ENCODE assay signal across 23 cellular contexts in the genomic region with DNA sequence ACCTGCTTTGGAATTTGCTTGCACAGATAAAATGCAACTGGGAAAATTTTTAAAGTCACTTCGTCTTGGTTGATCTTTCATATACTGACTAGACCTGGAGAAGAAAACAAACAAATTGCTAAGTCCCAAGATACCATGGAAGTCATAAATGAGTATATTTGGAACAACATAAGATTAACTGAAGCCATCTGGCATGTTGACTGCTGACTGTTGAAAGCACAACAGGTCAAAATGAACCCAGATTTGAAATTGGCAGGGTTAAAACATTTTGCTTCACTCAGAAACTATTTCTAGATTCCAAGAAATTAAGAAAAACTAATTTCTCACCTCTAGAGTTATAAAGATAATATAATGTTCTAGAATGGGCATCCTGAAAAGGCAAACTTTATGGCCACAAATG.
DNase-seq lines count a peak whose midpoint lies in the region; ATAC-seq, FAIRE-seq and TF ChIP-seq lines count a peak whose summit lies in the region.
"Had no signal": no experiment of that assay in that cellular context is flagged by ENCODE, and none has a peak within 500 bp of the region (broad histone marks: within the 10 kb centered on the region; RNA-seq: fewer than 3 reads in every experiment).

No MANE protein-coding gene starts in this region.

- no peak for TF ChIP-seq CTCF in D721Med (IDR thresholded peaks at IDR 0.05; ENCODE audit: insufficient read depth, missing control alignments)

- FAIRE-seq in D721Med (lab: Jason Lieb, UNC) = peak; percentile 11
- FAIRE-seq: A549, GM12878, GM12892, GM19239 had no signal

- DNase-seq in DMS 273 treated with DMSO at 0.1 percent for 48 hours (lab: John Stamatoyannopoulos, UW) (peak; percentile 6), DMS 273 (lab: John Stamatoyannopoulos, UW; ENCODE audit: unreplicated experiment) (no peak), D721Med (ENCODE audit: insufficient read length, low spot score) (no peak), NCI-H2171 treated with DMSO at 0.1 percent for 48 hours (lab: John Stamatoyannopoulos, UW) (peak; percentile 65), fibroblast of peridontal ligament (ENCODE audit: extremely low read depth) (peak; percentile 42), inferior parietal cortex (ENCODE audit: extremely low spot score) (no peak)
- DNase-seq: AML-193; Caco-2; Calu3; CD4-positive, alpha-beta T cell; CD8-positive, alpha-beta T cell; DMS153; DMS53; DMS79; DND-41; EL; GDM1 had no signal

- ATAC-seq in HG03378 (IDR thresholded peaks at IDR 0.05; ENCODE audit: unreplicated experiment) (no peak), GM18502 (IDR thresholded peaks at IDR 0.05; ENCODE audit: poor library complexity, unreplicated experiment) (no peak)
- ATAC-seq: A549; CD8-positive, alpha-beta T cell; GM12878 had no signal

Comparison
In these comparisons a context has a peak if more than half of its experiments do, and no peak if none do; other contexts are left out.
1. DNase-seq: peak in DMS 273 treated with DMSO at 0.1 percent for 48 hours (single experiment), NCI-H2171 treated with DMSO at 0.1 percent for 48 hours (single experiment) and fibroblast of peridontal ligament (single experiment); none in DMS 273 (single experiment), D721Med (single experiment) and inferior parietal cortex (single experiment).